In the genomic region with DNA sequence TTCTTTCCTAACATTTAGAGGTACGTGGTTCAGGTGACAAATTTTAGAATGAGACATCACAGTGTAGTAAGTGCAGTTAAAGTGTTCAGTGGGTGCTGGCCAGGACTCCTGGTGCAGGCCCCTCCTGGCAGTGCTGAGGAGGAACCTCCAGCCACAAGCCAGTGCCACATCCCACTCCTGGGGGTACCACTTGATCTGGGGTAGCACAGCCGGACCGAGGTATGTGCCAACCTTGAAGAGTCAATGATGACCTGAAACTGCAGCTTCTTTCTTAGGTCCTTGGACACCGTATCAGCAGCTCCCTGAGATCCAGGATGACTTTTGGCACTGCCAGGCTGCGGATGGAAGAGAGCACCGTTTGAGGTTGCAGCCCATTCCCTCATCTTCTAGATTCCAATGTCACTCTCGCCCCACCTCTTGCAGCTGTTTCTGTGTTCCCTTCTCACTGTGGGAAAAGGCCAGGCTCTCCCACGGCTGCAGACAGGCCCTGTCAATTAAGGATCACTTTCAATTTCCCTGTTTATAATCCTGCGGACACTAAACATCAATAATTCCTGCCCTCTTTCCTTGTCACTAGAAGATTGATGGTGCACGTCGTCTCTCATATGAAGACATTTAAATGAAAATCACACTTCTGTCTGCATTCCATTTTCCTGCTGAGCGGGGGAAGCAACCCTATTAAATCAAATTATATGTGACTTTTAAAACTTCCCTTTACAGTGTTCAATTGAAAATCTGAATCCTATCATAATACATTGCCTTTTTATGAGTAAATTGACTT, we compare ENCODE assay signal across 25 cellular contexts.
"Had no signal": no experiment of that assay in that cellular context is flagged by ENCODE, and none has a peak within 500 bp of the region (broad histone marks: within the 10 kb centered on the region; RNA-seq: fewer than 3 reads in every experiment).

No MANE protein-coding gene starts in this region.

- H3K4me3 ChIP-seq: cardiac muscle cell, heart right ventricle, pancreas, prostate gland, spleen, stomach, thoracic aorta, transverse colon, uterus had no signal

- DNase-seq: erythroblast; foreskin melanocyte; heart right ventricle; hypothalamus; left cardiac atrium; mesendoderm; naive B cell; nucleus accumbens; pancreas; retina; spleen; stimulated activated CD4-positive, alpha-beta T cell treated with anti-CD3 and anti-CD28 coated beads, Interleukin-15, amount 100 ng/mL, for 24 hours; stimulated activated CD4-positive, alpha-beta T cell treated with anti-CD3 and anti-CD28 coated beads, Interleukin-1b, Interleukin-23, amount 100 ng/mL, for 48 hours; stimulated activated CD4-positive, alpha-beta T cell treated with anti-CD3 and anti-CD28 coated beads, Interleukin-4, amount 100 ng/mL, for 24 hours; stimulated activated naive CD4-positive, alpha-beta T cell; substantia nigra; transverse colon; uterus had no signal

- H3K27me3 Mint-ChIP-seq: dendritic cell treated with granulocyte-macrophage colony-stimulating factor and Interleukin-4, amounts not matched to agents 40 ng/mL and 50 ng/mL, for 4 days had no signal

- H3K4me1 ChIP-seq: heart right ventricle, pancreas, prostate gland, spleen, stomach, transverse colon, uterus had no signal

- H3K4me1 Mint-ChIP-seq: naive B cell had no signal

- H3K9me3 ChIP-seq: pancreas, prostate gland, thoracic aorta, transverse colon, uterus had no signal

- ATAC-seq: heart right ventricle, left cardiac atrium, pancreas, sciatic nerve had no signal

- H3K36me3 ChIP-seq: cardiac muscle cell, heart right ventricle, pancreas, prostate gland, spleen, stomach, thoracic aorta, transverse colon, uterus had no signal

- H3K27me3 ChIP-seq: pancreas had no signal

- H3K4me3 Mint-ChIP-seq: dendritic cell treated with granulocyte-macrophage colony-stimulating factor and Interleukin-4, amounts not matched to agents 40 ng/mL and 50 ng/mL, for 4 days; naive B cell; nephron had no signal

- H3K27ac Mint-ChIP-seq: dendritic cell treated with granulocyte-macrophage colony-stimulating factor and Interleukin-4, amounts not matched to agents 40 ng/mL and 50 ng/mL, for 4 days; naive B cell; nephron had no signal

- H3K27ac ChIP-seq: cardiac muscle cell, heart right ventricle, pancreas, prostate gland, spleen, stomach, thoracic aorta, transverse colon, uterus had no signal
